ENCODE assay signal across 8 cellular contexts in the genomic region with DNA sequence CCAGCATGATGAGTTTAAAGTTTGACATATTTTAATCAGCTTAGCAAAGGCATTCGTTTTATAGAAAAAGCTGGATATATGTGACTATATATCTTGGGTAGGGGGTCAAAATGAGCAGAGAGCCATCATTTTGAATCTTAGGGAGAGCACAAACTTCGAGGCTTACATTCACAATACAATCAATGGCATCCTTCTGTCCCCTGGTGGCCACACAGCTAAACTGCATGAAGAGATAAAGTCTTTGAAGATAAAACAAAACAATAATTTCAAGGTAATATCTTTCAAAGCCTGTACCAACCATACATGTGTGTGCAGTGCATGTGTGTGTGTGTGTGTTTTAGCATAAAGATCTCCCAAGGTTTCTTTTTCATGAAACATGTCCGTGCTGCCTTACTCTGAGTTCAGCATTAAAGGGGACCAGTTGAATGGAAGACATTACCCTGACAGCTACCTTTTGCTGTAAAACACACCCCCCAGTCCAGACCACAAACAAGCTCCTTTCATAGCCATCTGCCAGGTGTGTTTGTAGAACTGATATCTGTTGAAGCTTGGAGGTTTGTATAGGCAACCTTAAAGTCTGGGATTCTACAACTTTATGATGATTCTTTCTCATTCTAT. TPM values are rescaled to one million over a fixed set of nuclear protein-coding genes. Genes with fewer than 3 reads are reported as not detected.
A peak's percentile ranks its signal among the peaks of the same experiment; 100 is the strongest.
DNase-seq lines count a peak whose midpoint lies in the region; ATAC-seq and TF ChIP-seq lines count a peak whose summit lies in the region.

No MANE protein-coding gene starts in this region.

- no peak overlapping the region for H3K27ac Mint-ChIP-seq in nephron progenitor cell

- no peak overlapping the region for H3K9ac ChIP-seq in MM.1S (ENCODE audit: low read length)

- no peaks in the 10 kb centered on the region for H4K20me1 ChIP-seq in MM.1S (ENCODE audit: insufficient read depth, low read length)

- ATAC-seq in GM19455 (IDR thresholded peaks at IDR 0.05; ENCODE audit: unreplicated experiment) (peak; percentile 82), GM19035 (IDR thresholded peaks at IDR 0.05; ENCODE audit: unreplicated experiment) (no peak)

- H3K9me3 Mint-ChIP-seq in nephron progenitor cell, result peaks cover 8% of the 10 kb centered on the region

- H3K4me1 ChIP-seq in MM.1S (ENCODE audit: low read length), result peaks cover 21% of the 10 kb centered on the region

- H3F3A ChIP-seq in MM.1S (ENCODE audit: insufficient read depth, low read length), result no peaks in the 10 kb centered on the region

- DNase-seq in D341Med (ENCODE audit: low spot score), result peak; percentile 32
- peak; percentile 53 for DNase-seq in MM.1S
- DNase-seq in activated CD4-positive, alpha-beta T cell treated with anti-CD3 and anti-CD28 coated beads for 1 hour, result peak; percentile 20
- peak; percentile 39 for DNase-seq in effector CD4-positive, alpha-beta T cell
- DNase-seq in nephron progenitor cell, result peak; percentile 37
- peak; percentile 46 for DNase-seq in ureter (ENCODE audit: low spot score)

- TF ChIP-seq CTCF in MM.1S (IDR thresholded peaks at IDR 0.05; ENCODE audit: low read length) (peak; percentile 87), nephron progenitor cell (IDR thresholded peaks at IDR 0.05) (peak; percentile 78)

- no peak overlapping the region for H3K4me3 ChIP-seq in MM.1S (ENCODE audit: low read length)

- H3K27me3 ChIP-seq in MM.1S (replicated peaks; ENCODE audit: insufficient read depth, low read length), result no peaks in the 10 kb centered on the region

- H3K36me3 ChIP-seq in MM.1S (replicated peaks; ENCODE audit: insufficient read depth, low read length), result no peaks in the 10 kb centered on the region

- no peak overlapping the region for H2AFZ ChIP-seq in MM.1S (ENCODE audit: low read length)

- H3K36me3 Mint-ChIP-seq in nephron progenitor cell (ENCODE audit: low read depth), result no peaks in the 10 kb centered on the region

- no peaks in the 10 kb centered on the region for H3K4me1 Mint-ChIP-seq in nephron progenitor cell

- H3K27ac ChIP-seq in MM.1S (ENCODE audit: low read length), result no peak overlapping the region

- no peak overlapping the region for H3K4me2 ChIP-seq in MM.1S (ENCODE audit: low read depth, low read length)

- H3K9me2 ChIP-seq in MM.1S (replicated peaks; ENCODE audit: insufficient read depth, low read length), result no peaks in the 10 kb centered on the region

- H3K4me3 Mint-ChIP-seq in nephron progenitor cell, result no peak overlapping the region

- H3K9me3 ChIP-seq in MM.1S (replicated peaks; ENCODE audit: insufficient read depth, low read length), result no peaks in the 10 kb centered on the region

- H3K79me2 ChIP-seq in MM.1S (ENCODE audit: low read length), result no peaks in the 10 kb centered on the region

- H3K27me3 Mint-ChIP-seq in nephron progenitor cell (ENCODE audit: low read depth, poor library complexity), result peaks cover 3% of the 10 kb centered on the region

RNA-seq across cellular contexts. Expression of gene DYNLT3, which starts 22.0 kb away (rescaled TPM):
- 31.9 TPM for total RNA-seq in ureter

RNA-seq across cellular contexts. Expression of gene CYBB, which starts 45.5 kb away (rescaled TPM):
- total RNA-seq in ureter, result 13.7 TPM
